In genomic region chr10:34578468-34578867, GRCh38 we compare ENCODE assay signal across 5 cellular contexts.
"Had no signal": no experiment of that assay in that cellular context is flagged by ENCODE, and none has a peak within 500 bp of the region (broad histone marks: within the 10 kb centered on the region; RNA-seq: fewer than 3 reads in every experiment).

No MANE protein-coding gene starts in this region.

- H3K9me3 Mint-ChIP-seq: H9, IgD-negative memory B cell had no signal

- H3K4me3 ChIP-seq: GM23248 had no signal

- H3K4me3 Mint-ChIP-seq: H9 had no signal

- H3K27ac Mint-ChIP-seq: IgD-negative memory B cell had no signal

- H3K27ac ChIP-seq: GM23248 had no signal

- DNase-seq: GM23248, H9, HCEC 1CT, KBM-7 had no signal

- H3K36me3 Mint-ChIP-seq: IgD-negative memory B cell had no signal

- H3K27me3 Mint-ChIP-seq: IgD-negative memory B cell had no signal

- H2AFZ ChIP-seq: GM23248 had no signal
